Comparison of ENCODE assay signal across 1 cellular context in genomic region chr19:18419699-18420460, GRCh38.
A peak's percentile ranks its signal among the peaks of the same experiment; 100 is the strongest.
TF ChIP-seq lines count a peak whose summit lies in the region.

No MANE protein-coding gene starts in this region.

TF ChIP-seq in HepG2, 621 proteins besides CTCF, POLR2A, EP300 and RAD21 (continued from another document and continues in another):
- TF ChIP-seq E2F5 (CRISPR knock-in tag; conservative IDR thresholded peaks at IDR 0.05) (peak; percentile 52; the same call in 1 of the 2 replicates), PLRG1 (conservative IDR thresholded peaks at IDR 0.05) (no peak), ZNF629 (CRISPR knock-in tag; conservative IDR thresholded peaks at IDR 0.05) (no peak), NR3C1 (CRISPR knock-in tag; IDR thresholded peaks at IDR 0.05) (no peak), ZSCAN9 (CRISPR knock-in tag; IDR thresholded peaks at IDR 0.05; ENCODE audit: borderline replicate concordance) (no peak), ZNF570 (CRISPR knock-in tag; IDR thresholded peaks at IDR 0.05; ENCODE audit: borderline replicate concordance) (no peak), ZNF672 (CRISPR knock-in tag; IDR thresholded peaks at IDR 0.05) (no peak), ZNF367 (CRISPR knock-in tag; IDR thresholded peaks at IDR 0.05; ENCODE audit: borderline replicate concordance) (no peak), AHDC1 (CRISPR knock-in tag; IDR thresholded peaks at IDR 0.05; ENCODE audit: borderline replicate concordance) (0 out of 2 replicates have a peak, but pooled peaks have one; percentile 50), FOSL1 (CRISPR knock-in tag; IDR thresholded peaks at IDR 0.05; ENCODE audit: borderline replicate concordance) (no peak), ZNF577 (CRISPR knock-in tag; IDR thresholded peaks at IDR 0.05; ENCODE audit: borderline replicate concordance, low read depth) (no peak), ZBTB7A (CRISPR knock-in tag; IDR thresholded peaks at IDR 0.05) (peak; percentile 16; the same call in 1 of the 2 replicates), ZNF30 (CRISPR knock-in tag; IDR thresholded peaks at IDR 0.05) (no peak), ZNF737 (CRISPR knock-in tag; IDR thresholded peaks at IDR 0.05; ENCODE audit: borderline replicate concordance) (no peak), ERF (CRISPR knock-in tag; IDR thresholded peaks at IDR 0.05) (0 out of 2 replicates have a peak, but pooled peaks have one; percentile 34), CERS6 (CRISPR knock-in tag; IDR thresholded peaks at IDR 0.05) (no peak), MED8 (CRISPR knock-in tag; IDR thresholded peaks at IDR 0.05; ENCODE audit: insufficient replicate concordance) (no peak), ETV5 (CRISPR knock-in tag; IDR thresholded peaks at IDR 0.05; ENCODE audit: borderline replicate concordance) (no peak), ZSCAN31 (CRISPR knock-in tag; IDR thresholded peaks at IDR 0.05; ENCODE audit: low read depth) (peak; percentile 50; the same call in 1 of the 2 replicates), DNMT1 (CRISPR knock-in tag; IDR thresholded peaks at IDR 0.05) (no peak), BCL3 (CRISPR knock-in tag; IDR thresholded peaks at IDR 0.05) (no peak; the same call in 1 of the 2 replicates), SRF (IDR thresholded peaks at IDR 0.05; ENCODE audit: low read depth, low read length) (no peak), CAMTA2 (CRISPR knock-in tag; IDR thresholded peaks at IDR 0.05; ENCODE audit: borderline replicate concordance) (peak; percentile 73; the same call in 1 of the 2 replicates), CENPX (CRISPR knock-in tag; IDR thresholded peaks at IDR 0.05) (no peak), GTF3A (CRISPR knock-in tag; conservative IDR thresholded peaks at IDR 0.05) (no peak), TGIF2 (CRISPR knock-in tag; IDR thresholded peaks at IDR 0.05) (no peak), PTBP1 (IDR thresholded peaks at IDR 0.05; ENCODE audit: low read depth, low read length, poor library complexity, severe bottlenecking) (no peak), ZSCAN12 (CRISPR knock-in tag; IDR thresholded peaks at IDR 0.05) (no peak), SOX13 (IDR thresholded peaks at IDR 0.05) (no peak), SOX13 (CRISPR knock-in tag; conservative IDR thresholded peaks at IDR 0.05 in 1 of 2, IDR thresholded peaks at IDR 0.05 in 1 of 2) (no peak), XBP1 (CRISPR knock-in tag; IDR thresholded peaks at IDR 0.05) (no peak), KLF16 (CRISPR knock-in tag; IDR thresholded peaks at IDR 0.05) (no peak), HHEX (CRISPR knock-in tag; IDR thresholded peaks at IDR 0.05) (no peak), ZFP1 (CRISPR knock-in tag; IDR thresholded peaks at IDR 0.05) (no peak), MLLT10 (CRISPR knock-in tag; IDR thresholded peaks at IDR 0.05) (no peak), IRX3 (CRISPR knock-in tag; IDR thresholded peaks at IDR 0.05; ENCODE audit: borderline replicate concordance, low read depth) (no peak), ZNF318 (CRISPR knock-in tag; IDR thresholded peaks at IDR 0.05) (no peak), MEIS2 (CRISPR knock-in tag; IDR thresholded peaks at IDR 0.05) (no peak), JDP2 (CRISPR knock-in tag; IDR thresholded peaks at IDR 0.05; ENCODE audit: borderline replicate concordance) (no peak)
- TF ChIP-seq, protein P1, sequence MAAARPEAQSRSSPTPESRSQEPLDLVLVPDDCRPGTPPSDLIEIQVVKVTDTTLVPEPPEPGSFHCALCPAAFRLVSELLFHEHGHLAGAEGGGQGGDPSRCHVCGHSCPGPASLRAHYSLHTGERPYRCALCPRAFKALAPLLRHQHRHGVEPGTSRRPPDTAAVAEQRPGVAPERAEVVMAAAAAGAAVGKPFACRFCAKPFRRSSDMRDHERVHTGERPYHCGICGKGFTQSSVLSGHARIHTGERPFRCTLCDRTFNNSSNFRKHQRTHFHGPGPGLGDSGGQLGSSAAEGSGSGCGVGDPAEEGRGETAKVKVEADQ (CRISPR knock-in tag; IDR thresholded peaks at IDR 0.05; ENCODE audit: borderline replicate concordance) = 0 out of 2 replicates have a peak, but pooled peaks have one; percentile 30
- TF ChIP-seq, protein P2, sequence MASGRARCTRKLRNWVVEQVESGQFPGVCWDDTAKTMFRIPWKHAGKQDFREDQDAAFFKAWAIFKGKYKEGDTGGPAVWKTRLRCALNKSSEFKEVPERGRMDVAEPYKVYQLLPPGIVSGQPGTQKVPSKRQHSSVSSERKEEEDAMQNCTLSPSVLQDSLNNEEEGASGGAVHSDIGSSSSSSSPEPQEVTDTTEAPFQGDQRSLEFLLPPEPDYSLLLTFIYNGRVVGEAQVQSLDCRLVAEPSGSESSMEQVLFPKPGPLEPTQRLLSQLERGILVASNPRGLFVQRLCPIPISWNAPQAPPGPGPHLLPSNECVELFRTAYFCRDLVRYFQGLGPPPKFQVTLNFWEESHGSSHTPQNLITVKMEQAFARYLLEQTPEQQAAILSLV (CRISPR knock-in tag; IDR thresholded peaks at IDR 0.05; ENCODE audit: borderline replicate concordance) = no peak; the same call in 1 of the 2 replicates
- TF ChIP-seq, protein P3, sequence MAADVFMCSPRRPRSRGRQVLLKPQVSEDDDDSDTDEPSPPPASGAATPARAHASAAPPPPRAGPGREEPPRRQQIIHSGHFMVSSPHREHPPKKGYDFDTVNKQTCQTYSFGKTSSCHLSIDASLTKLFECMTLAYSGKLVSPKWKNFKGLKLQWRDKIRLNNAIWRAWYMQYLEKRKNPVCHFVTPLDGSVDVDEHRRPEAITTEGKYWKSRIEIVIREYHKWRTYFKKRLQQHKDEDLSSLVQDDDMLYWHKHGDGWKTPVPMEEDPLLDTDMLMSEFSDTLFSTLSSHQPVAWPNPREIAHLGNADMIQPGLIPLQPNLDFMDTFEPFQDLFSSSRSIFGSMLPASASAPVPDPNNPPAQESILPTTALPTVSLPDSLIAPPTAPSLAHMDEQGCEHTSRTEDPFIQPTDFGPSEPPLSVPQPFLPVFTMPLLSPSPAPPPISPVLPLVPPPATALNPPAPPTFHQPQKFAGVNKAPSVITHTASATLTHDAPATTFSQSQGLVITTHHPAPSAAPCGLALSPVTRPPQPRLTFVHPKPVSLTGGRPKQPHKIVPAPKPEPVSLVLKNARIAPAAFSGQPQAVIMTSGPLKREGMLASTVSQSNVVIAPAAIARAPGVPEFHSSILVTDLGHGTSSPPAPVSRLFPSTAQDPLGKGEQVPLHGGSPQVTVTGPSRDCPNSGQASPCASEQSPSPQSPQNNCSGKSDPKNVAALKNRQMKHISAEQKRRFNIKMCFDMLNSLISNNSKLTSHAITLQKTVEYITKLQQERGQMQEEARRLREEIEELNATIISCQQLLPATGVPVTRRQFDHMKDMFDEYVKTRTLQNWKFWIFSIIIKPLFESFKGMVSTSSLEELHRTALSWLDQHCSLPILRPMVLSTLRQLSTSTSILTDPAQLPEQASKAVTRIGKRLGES (CRISPR knock-in tag; IDR thresholded peaks at IDR 0.05; ENCODE audit: borderline replicate concordance) = no peak
